In the genomic region with DNA sequence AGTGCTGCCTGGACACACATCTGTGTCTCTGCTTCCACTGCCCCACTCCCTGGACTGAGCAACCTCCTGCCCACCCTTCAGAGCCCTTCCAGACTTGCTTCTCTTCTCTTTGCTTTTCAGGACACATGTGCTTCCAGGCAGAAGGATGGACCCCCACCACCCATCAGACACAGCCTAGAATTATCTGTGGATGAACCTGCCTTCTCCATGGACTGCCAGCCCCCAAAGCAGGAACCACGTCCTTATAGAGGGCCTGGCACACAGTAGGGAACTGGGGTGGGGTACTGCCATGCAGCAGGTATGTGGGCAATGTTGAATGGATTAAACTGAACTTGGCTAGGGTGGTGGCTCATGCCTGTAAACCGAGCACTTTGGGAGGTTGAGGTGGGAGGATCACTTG, we compare ENCODE assay signal across 17 cellular contexts. TPM values are rescaled to one million over a fixed set of nuclear protein-coding genes. Genes with fewer than 3 reads are reported as not detected.
"Had no signal": no experiment of that assay in that cellular context is flagged by ENCODE, and none has a peak within 500 bp of the region (broad histone marks: within the 10 kb centered on the region; RNA-seq: fewer than 3 reads in every experiment).

No MANE protein-coding gene starts in this region.

- H3K36me3 ChIP-seq: heart right ventricle, prostate gland had no signal

- DNase-seq: activated CD4-positive, alpha-beta memory T cell treated with anti-CD3 and anti-CD28 coated beads, Interleukin-2, amount 10 ng/mL, durations not matched to agents 7 days and 5 days; activated CD4-positive, alpha-beta T cell treated with anti-CD3 and anti-CD28 coated beads for 4 hours; activated effector memory CD4-positive, alpha-beta T cell treated with Interleukin-2 at 50 U/mL for 16 hours; activated naive CD4-positive, alpha-beta T cell treated with anti-CD3 and anti-CD28 coated beads, Interleukin-2, amount 50 U/mL, for 16 hours; activated T-cell treated with anti-CD3 and anti-CD28 coated beads, Interleukin-2, amount 50 U/mL, for 4 hours; effector memory CD4-positive, alpha-beta T cell; heart right ventricle; left cardiac atrium; naive B cell; nucleus accumbens; SIG-M5; T-helper 17 cell; trophoblast cell had no signal

- H3K4me3 ChIP-seq: lung, prostate gland had no signal

- H3K9me3 ChIP-seq: heart right ventricle, prostate gland had no signal

- ATAC-seq: activated T-cell treated with anti-CD3 and anti-CD28 coated beads, Interleukin-2, amount 50 U/mL, for 4 hours; heart right ventricle; stimulated activated effector memory CD8-positive, alpha-beta T cell treated with anti-CD3 and anti-CD28 coated beads, Interleukin-12 subunit alpha, Interleukin-12 subunit beta, amount 100 ng/mL, for 72 hours; T-helper 17 cell had no signal

- H3K4me1 ChIP-seq: prostate gland had no signal

RNA-seq across cellular contexts. Expression of a gene that starts 3.6 kb away (rescaled TPM):
- total RNA-seq: activated CD4-positive, alpha-beta memory T cell treated with anti-CD3 and anti-CD28 coated beads, Interleukin-2, amount 10 ng/mL, durations not matched to agents 7 days and 5 days; activated T-cell treated with anti-CD3 and anti-CD28 coated beads, Interleukin-2, amount 50 U/mL, for 4 hours; T-helper 17 cell had no signal

RNA-seq across cellular contexts. Expression of a gene that starts 47.0 kb away (rescaled TPM):
- total RNA-seq: activated CD4-positive, alpha-beta memory T cell treated with anti-CD3 and anti-CD28 coated beads, Interleukin-2, amount 10 ng/mL, durations not matched to agents 7 days and 5 days; activated T-cell treated with anti-CD3 and anti-CD28 coated beads, Interleukin-2, amount 50 U/mL, for 4 hours; fibroblast of lung; left cardiac atrium; T-helper 17 cell had no signal
- polyA plus RNA-seq: fibroblast of lung had no signal
